Comparison of ENCODE assay signal across 10 cellular contexts in genomic region chr10:93815304-93816091, GRCh38. TPM values are rescaled to one million over a fixed set of nuclear protein-coding genes. Genes with fewer than 3 reads are reported as not detected.
DNase-seq lines count a peak whose midpoint lies in the region; ATAC-seq, FAIRE-seq and TF ChIP-seq lines count a peak whose summit lies in the region.
"Had no signal": no experiment of that assay in that cellular context is flagged by ENCODE, and none has a peak within 500 bp of the region (broad histone marks: within the 10 kb centered on the region; RNA-seq: fewer than 3 reads in every experiment).

No MANE protein-coding gene starts in this region.

- peak overlapping the region; percentile 63 for H3K4me2 ChIP-seq in astrocyte (ENCODE audit: low read length)

- FAIRE-seq in astrocyte (lab: Jason Lieb, UNC), result no peak

- no peak overlapping the region for H3K4me3 Mint-ChIP-seq in astrocyte (ENCODE audit: unreplicated experiment)
- peak overlapping the region; percentile 28 for H3K4me3 Mint-ChIP-seq in mesothelial cell of epicardium

- ATAC-seq in GM19023 (IDR thresholded peaks at IDR 0.05; ENCODE audit: unreplicated experiment) (no peak), GM21526 (IDR thresholded peaks at IDR 0.05; ENCODE audit: low FRiP score, unreplicated experiment) (no peak), HG03045 (IDR thresholded peaks at IDR 0.05; ENCODE audit: unreplicated experiment) (no peak)

- peaks cover 27% of the 10 kb centered on the region for H3K4me1 ChIP-seq in astrocyte (ENCODE audit: insufficient read depth, low read length)

- no peaks in the 10 kb centered on the region for H3K36me3 ChIP-seq in BJ (ENCODE audit: control insufficient read depth, insufficient read depth, low read length)
- no peaks in the 10 kb centered on the region for H3K36me3 ChIP-seq in astrocyte (ENCODE audit: insufficient read depth, low read length)

- no peak overlapping the region for H3K4me3 ChIP-seq in BJ (ENCODE audit: low read depth, low read length)
- H3K4me3 ChIP-seq in astrocyte (ENCODE audit: insufficient read depth, low read depth, low read length), result no peak overlapping the region

- no peaks in the 10 kb centered on the region for H3K36me3 Mint-ChIP-seq in astrocyte (ENCODE audit: low read depth, unreplicated experiment)
- no peaks in the 10 kb centered on the region for H3K36me3 Mint-ChIP-seq in mesothelial cell of epicardium

- CTCF ChIA-PET in BJ (lab: Yijun Ruan, JAX), result interaction anchor here (0.6 to 6.5 kb wide), 25 partner anchors 10 to 506 kb away, joined by 3 to 81 read pairs (median 5); partner anchors contain the start of gene FRA10AC1

- H3K79me2 ChIP-seq in astrocyte (ENCODE audit: insufficient read depth, low read length), result no peaks in the 10 kb centered on the region

- POLR2A ChIA-PET in BJ (lab: Charles Lee), result interaction anchor here (1.0 kb wide), 1 partner anchor 113 kb away, joined by 3 read pairs; the partner anchor contains the start of gene FRA10AC1

- H3K27me3 Mint-ChIP-seq in astrocyte (ENCODE audit: low read depth, unreplicated experiment), result peaks cover 15% of the 10 kb centered on the region
- H3K27me3 Mint-ChIP-seq in mesothelial cell of epicardium (ENCODE audit: low read depth), result peaks cover 24% of the 10 kb centered on the region

- no peaks in the 10 kb centered on the region for H4K20me1 ChIP-seq in astrocyte (ENCODE audit: insufficient read depth, low read length)

- no peak for DNase-seq in BJ (ENCODE audit: low read depth)
- peak; percentile 33 for DNase-seq in HT1080 (ENCODE audit: low read depth)
- no peak for DNase-seq in astrocyte (ENCODE audit: low read depth)
- no peak for DNase-seq in mesothelial cell of epicardium (ENCODE audit: low spot score in 2 of 2, unreplicated experiment in 2 of 2)
- no peak for DNase-seq in activated CD4-positive, CD25-positive, alpha-beta regulatory T cell treated with anti-CD3 and anti-CD28 coated beads, Interleukin-2, amount 50 U/mL, for 72 hours

- peak overlapping the region; percentile 3 for H3K9ac ChIP-seq in astrocyte (ENCODE audit: low read length)

- no peak overlapping the region for H3K27ac Mint-ChIP-seq in astrocyte (ENCODE audit: unreplicated experiment)
- no peak overlapping the region for H3K27ac Mint-ChIP-seq in mesothelial cell of epicardium

- no peaks in the 10 kb centered on the region for H3K9me3 ChIP-seq in astrocyte (ENCODE audit: insufficient read depth, low read depth, low read length)

- H3K4me1 Mint-ChIP-seq in astrocyte (ENCODE audit: low read depth, unreplicated experiment), result peaks cover 5% of the 10 kb centered on the region
- H3K4me1 Mint-ChIP-seq in mesothelial cell of epicardium, result peaks cover 15% of the 10 kb centered on the region

- no peaks in the 10 kb centered on the region for H3K9me3 Mint-ChIP-seq in astrocyte (ENCODE audit: unreplicated experiment)
- H3K9me3 Mint-ChIP-seq in mesothelial cell of epicardium, result peaks cover 3% of the 10 kb centered on the region

- peak overlapping the region; percentile 46 for H2AFZ ChIP-seq in astrocyte (ENCODE audit: low read depth, low read length)

- H3K27ac ChIP-seq in astrocyte (ENCODE audit: low read depth, low read length), result no peak overlapping the region

- peaks cover 6% of the 10 kb centered on the region for H3K27me3 ChIP-seq in BJ (ENCODE audit: control insufficient read depth, insufficient read depth, low read length)
- peaks cover 4% of the 10 kb centered on the region for H3K27me3 ChIP-seq in astrocyte (ENCODE audit: insufficient read depth, low read length)

- TF ChIP-seq CTCF in BJ (IDR thresholded peaks at IDR 0.05; ENCODE audit: insufficient read depth, low read depth, low read length) (0 out of 2 replicates have a peak, but pooled peaks have one; percentile 6), astrocyte (IDR thresholded peaks at IDR 0.05; ENCODE audit: insufficient read depth, low read depth, low read length) (no peak), mesothelial cell of epicardium (IDR thresholded peaks at IDR 0.05; ENCODE audit: unreplicated experiment) (no peak)

RNA-seq across cellular contexts. Expression of gene LGI1, which starts 57.8 kb away (rescaled TPM):
- polyA plus RNA-seq in BJ (2011; rRNA removed), result not detected in 2 replicates
- not detected in 2 replicates for polyA minus RNA-seq in BJ (2011; rRNA and poly(A)+ RNA removed)
- total RNA-seq in HT1080 (2014; rRNA removed; shearing (Covaris generic)), result 0.02 TPM in 1 of 2 replicates, not detected in the other
- not detected in 2 replicates for polyA plus RNA-seq in HT1080 (2015; cell fraction: cytosol; rRNA removed)
- polyA plus RNA-seq in HT1080 (2015; cell fraction: nucleus; rRNA removed), result not detected in 2 replicates
- 0.41 and 2.0 TPM in 2 replicates for total RNA-seq in astrocyte
- 0.13 to 0.59 TPM in 2 of 3 replicates, not detected in the other for total RNA-seq in mesothelial cell of epicardium
- total RNA-seq: glomerular endothelial cell, Right ventricle myocardium inferior had no signal
